Comparison of ENCODE assay signal across 1 cellular context in the genomic region with DNA sequence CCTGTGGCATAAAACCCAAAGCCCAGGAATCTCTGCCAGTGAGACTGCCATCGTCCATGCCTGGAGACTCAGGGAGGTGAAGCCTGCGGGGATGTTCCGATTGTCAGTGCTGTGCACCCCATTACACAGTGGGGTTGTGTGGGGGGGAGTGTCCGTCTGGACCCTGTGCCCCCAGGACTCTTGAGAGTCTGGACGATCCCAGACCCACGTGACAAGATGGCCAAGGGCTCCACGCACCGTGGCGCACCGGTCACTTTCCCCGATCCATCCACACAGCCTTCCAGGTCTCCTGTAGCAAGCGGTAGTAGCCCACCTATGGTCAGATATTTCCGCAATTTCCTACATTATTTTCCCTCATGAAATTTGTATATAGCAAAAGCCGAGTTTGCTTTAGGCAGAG.
A peak's percentile ranks its signal among the peaks of the same experiment; 100 is the strongest.
TF ChIP-seq lines count a peak whose summit lies in the region.

No MANE protein-coding gene starts in this region.

TF ChIP-seq in H1, 55 proteins besides CTCF, POLR2A, EP300 and RAD21:
- TF ChIP-seq CHD2 (IDR thresholded peaks at IDR 0.05; ENCODE audit: low read length) (no peak), EZH2 (IDR thresholded peaks at IDR 0.05; ENCODE audit: low read depth, low read length, severe bottlenecking) (peak; percentile 30), SUZ12 (IDR thresholded peaks at IDR 0.05; ENCODE audit: low read length) (peak; percentile 8; the same call in 1 of the 2 replicates)
